In genomic region chr17:82931696-82932060, GRCh38 we compare ENCODE assay signal across 9 cellular contexts.
DNase-seq lines count a peak whose midpoint lies in the region; ATAC-seq and TF ChIP-seq lines count a peak whose summit lies in the region.
"Had no signal": no experiment of that assay in that cellular context is flagged by ENCODE, and none has a peak within 500 bp of the region (broad histone marks: within the 10 kb centered on the region; RNA-seq: fewer than 3 reads in every experiment).

No MANE protein-coding gene starts in this region.

- no peak overlapping the region for H3K4me2 ChIP-seq in SK-N-SH

- DNase-seq in AG08396 (ENCODE audit: low spot score): peak; percentile 90
- DNase-seq in SK-N-SH: no peak
- peak; percentile 97 for DNase-seq in fibroblast of mammary gland (ENCODE audit: low read depth)
- DNase-seq in osteocyte (ENCODE audit: extremely low spot score, unreplicated experiment): no peak
- DNase-seq in SIG-M5 treated with dmso at 0.1 percent for 504 hours (lab: John Stamatoyannopoulos, UW; ENCODE audit: unreplicated experiment): no peak
- DNase-seq: NCI-H226 had no signal

- no peak for TF ChIP-seq CTCF in SK-N-SH (IDR thresholded peaks at IDR 0.05)
- no peak for TF ChIP-seq CTCF in fibroblast of mammary gland (conservative IDR thresholded peaks at IDR 0.05; ENCODE audit: control insufficient read depth, insufficient read depth, low read depth, low read length)
- TF ChIP-seq CTCF in osteocyte (IDR thresholded peaks at IDR 0.05): no peak

- no peak for TF ChIP-seq EP300 in SK-N-SH (IDR thresholded peaks at IDR 0.05; ENCODE audit: borderline replicate concordance in 1 of 2, low read depth in 1 of 2, low read length in 1 of 2)

- peaks cover 0 to 10% of the 10 kb centered on the region in 2 experiments; a peak in 1 of 4 replicates for H3K4me1 ChIP-seq in SK-N-SH (ENCODE audit: control insufficient read depth in 1 of 2, insufficient read depth in 2 of 2, low read depth in 1 of 2, low read length in 1 of 2)

- H3K9me3 Mint-ChIP-seq in osteocyte (ENCODE audit: unreplicated experiment): no peaks in the 10 kb centered on the region

- H3K27ac Mint-ChIP-seq in osteocyte (ENCODE audit: unreplicated experiment): peak overlapping the region; percentile 44

- peaks cover 41% of the 10 kb centered on the region for H3K36me3 Mint-ChIP-seq in osteocyte (ENCODE audit: unreplicated experiment)

- H3K79me2 ChIP-seq in SK-N-SH (ENCODE audit: insufficient read depth): no peaks in the 10 kb centered on the region

- H2AFZ ChIP-seq in SK-N-SH (ENCODE audit: low read depth): no peak overlapping the region

- no peaks in the 10 kb centered on the region for H3F3A ChIP-seq in SK-N-SH (replicated peaks; ENCODE audit: insufficient read depth)

- no peak for TF ChIP-seq RAD21 in SK-N-SH (IDR thresholded peaks at IDR 0.05; ENCODE audit: low read length)

- no peaks in the 10 kb centered on the region for H3K9me3 ChIP-seq in SK-N-SH

- H4K20me1 ChIP-seq in SK-N-SH (ENCODE audit: insufficient read depth): no peaks in the 10 kb centered on the region

- POLR2A ChIA-PET in SK-N-SH (lab: Yijun Ruan, JAX): no interaction called here

- no peaks in the 10 kb centered on the region for H3K27me3 Mint-ChIP-seq in osteocyte (ENCODE audit: unreplicated experiment)

- no peak overlapping the region for H3K9ac ChIP-seq in SK-N-SH

- 56% methylated on average over 11 of the region's 11 CpGs for WGBS in SK-N-SH (ENCODE audit: low lambda C conversion rate)

- no peak overlapping the region for H3K4me3 Mint-ChIP-seq in osteocyte (ENCODE audit: unreplicated experiment)

- H3K27me3 ChIP-seq in SK-N-SH (ENCODE audit: insufficient read depth): no peaks in the 10 kb centered on the region

- CTCF ChIA-PET in SK-N-SH (lab: Yijun Ruan, JAX): interaction anchor here (1.0 kb wide), 1 partner anchor 16 kb away, joined by 3 read pairs; no protein-coding TSS in a partner anchor

- H3K4me3 ChIP-seq in SK-N-SH (ENCODE audit: low read depth in 2 of 2, low read length in 1 of 2): no peak overlapping the region
- no peak overlapping the region for H3K4me3 ChIP-seq in fibroblast of mammary gland (ENCODE audit: control insufficient read depth, low read depth, low read length)

- H3K4me1 Mint-ChIP-seq in osteocyte (ENCODE audit: unreplicated experiment): peaks cover 7% of the 10 kb centered on the region

- H3K9me2 ChIP-seq in SK-N-SH: no peaks in the 10 kb centered on the region

- peaks cover 23 to 52% of the 10 kb centered on the region in 2 experiments for H3K36me3 ChIP-seq in SK-N-SH (replicated peaks in 1 of 2; ENCODE audit: control insufficient read depth in 1 of 2, insufficient read depth in 2 of 2, low read length in 1 of 2)

- peak overlapping the region in 1 of 2 experiments; percentile 43; a peak in 1 of 4 replicates for H3K27ac ChIP-seq in SK-N-SH (ENCODE audit: low read depth in 2 of 2, low read length in 1 of 2)

- ATAC-seq in GM18520 (IDR thresholded peaks at IDR 0.05; ENCODE audit: unreplicated experiment): no peak
- ATAC-seq in GM18505 (IDR thresholded peaks at IDR 0.05; ENCODE audit: unreplicated experiment): no peak
- ATAC-seq in HG03095 (IDR thresholded peaks at IDR 0.05; ENCODE audit: unreplicated experiment): no peak

- no peak for TF ChIP-seq POLR2A in GM18505 (IDR thresholded peaks at IDR 0.05; ENCODE audit: borderline replicate concordance, extremely low read depth, insufficient read depth, insufficient read length)

TF ChIP-seq in SK-N-SH, 30 proteins besides CTCF, POLR2A, EP300 and RAD21:
- TF ChIP-seq TEAD4 (IDR thresholded peaks at IDR 0.05; ENCODE audit: borderline replicate concordance, insufficient read depth) (no peak), USF1 (IDR thresholded peaks at IDR 0.05; ENCODE audit: borderline replicate concordance, low read depth) (peak; percentile 26; the same call in 1 of the 2 replicates), TAF1 (IDR thresholded peaks at IDR 0.05; ENCODE audit: borderline replicate concordance, low read depth, low read length) (no peak)
TF ChIP-seq in SK-N-SH: peak in this region for 1.

Comparison
In these comparisons a context has a peak if more than half of its experiments do, and no peak if none do; other contexts are left out.
1. DNase-seq: peak in AG08396 (single experiment) and fibroblast of mammary gland (single experiment); none in SK-N-SH (single experiment), osteocyte (single experiment) and SIG-M5 treated with dmso at 0.1 percent for 504 hours (single experiment).